ENCODE assay signal across 1 cellular context in the genomic region with DNA sequence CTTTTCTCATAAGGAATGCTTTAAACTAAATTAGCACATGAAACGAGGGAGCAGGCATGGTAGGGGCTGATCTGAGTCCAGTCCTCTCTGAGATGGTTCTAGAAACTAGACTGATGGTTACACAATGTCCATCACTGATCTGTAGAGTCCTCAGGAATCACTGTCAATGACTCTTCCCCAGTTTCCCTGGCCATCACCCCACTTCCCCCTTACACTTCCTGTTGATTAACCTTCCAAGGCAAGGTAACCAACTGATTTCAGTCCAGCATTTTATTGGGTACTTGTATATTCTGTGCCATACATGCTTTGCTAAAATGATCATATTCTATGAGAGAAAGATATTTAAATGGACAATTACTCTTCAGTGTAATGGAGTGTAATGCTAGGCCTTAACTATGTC.
A peak's percentile ranks its signal among the peaks of the same experiment; 100 is the strongest.
TF ChIP-seq lines count a peak whose summit lies in the region.

No MANE protein-coding gene starts in this region.

TF ChIP-seq in K562, 482 proteins besides CTCF, POLR2A, EP300 and RAD21:
- TF ChIP-seq ZNF347 (CRISPR knock-in tag; IDR thresholded peaks at IDR 0.05; ENCODE audit: low read depth), result no peak
- TF ChIP-seq SPI1 (IDR thresholded peaks at IDR 0.05; ENCODE audit: borderline replicate concordance, low read depth, low read length), result peak; percentile 36; the same call in 1 of the 2 replicates
- TF ChIP-seq ZNF444 (CRISPR knock-in tag; IDR thresholded peaks at IDR 0.05), result no peak
